1 cellular context compared by ENCODE assay signal in the genomic region with DNA sequence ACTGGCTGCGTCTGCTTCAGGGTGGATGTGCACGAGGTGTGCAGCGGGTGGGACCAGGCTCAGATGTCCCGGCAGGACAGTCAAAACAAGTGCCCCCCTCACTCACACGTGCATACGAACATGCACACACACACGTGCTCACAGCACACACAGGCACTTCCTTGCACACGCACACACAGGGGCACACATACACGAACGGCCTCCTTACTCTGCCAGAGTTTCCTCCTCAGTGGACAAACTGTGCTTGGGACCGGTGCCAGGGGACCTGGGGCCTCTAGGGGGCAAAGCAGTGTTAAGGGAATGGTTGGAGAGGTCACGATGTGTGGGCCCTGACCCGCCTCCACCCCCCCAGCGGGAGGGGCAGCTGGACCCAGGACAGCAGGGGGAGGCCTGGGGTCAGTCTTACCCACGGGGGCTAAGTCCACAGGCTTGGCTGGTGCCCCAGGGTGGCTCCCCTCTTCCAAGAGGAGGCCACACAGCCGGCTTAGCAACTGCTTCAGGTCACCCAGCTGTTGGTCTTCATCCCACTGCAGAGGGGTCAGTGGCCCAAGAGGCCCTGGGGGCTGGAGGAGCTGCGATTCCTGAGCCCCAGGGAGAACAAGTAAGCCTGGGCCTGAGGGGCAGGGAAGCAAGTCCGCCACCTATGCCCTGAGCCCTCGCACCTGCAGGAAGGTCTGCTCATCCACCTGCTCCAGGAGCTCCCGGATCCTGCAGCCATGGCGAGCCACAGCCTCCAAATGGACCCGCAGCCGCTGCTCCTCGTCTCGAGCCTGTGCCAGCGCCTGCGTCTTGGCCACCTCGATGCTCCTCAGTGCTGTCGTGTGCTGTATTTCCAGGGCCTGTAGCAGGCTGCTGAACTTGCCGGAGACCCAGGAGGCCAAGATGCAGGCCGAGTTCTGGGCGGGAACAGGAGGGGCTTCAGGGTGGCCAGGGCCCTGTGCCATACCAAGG.
TF ChIP-seq lines count a peak whose summit lies in the region.

No MANE protein-coding gene starts in this region.

TF ChIP-seq in HepG2, 621 proteins besides CTCF, POLR2A, EP300 and RAD21 (continued from another document and continues in another):
- TF ChIP-seq FOXK1 (CRISPR knock-in tag; IDR thresholded peaks at IDR 0.05; ENCODE audit: borderline replicate concordance, low read depth) (peak; percentile 27; the same call in 1 of the 2 replicates), RARG (CRISPR knock-in tag; IDR thresholded peaks at IDR 0.05; ENCODE audit: low read depth) (no peak), ZNF468 (CRISPR knock-in tag; IDR thresholded peaks at IDR 0.05) (no peak), ZBTB8A (CRISPR knock-in tag; IDR thresholded peaks at IDR 0.05; ENCODE audit: borderline replicate concordance, low read depth) (no peak), GZF1 (CRISPR knock-in tag; IDR thresholded peaks at IDR 0.05) (no peak), ZC3H4 (CRISPR knock-in tag; IDR thresholded peaks at IDR 0.05; ENCODE audit: borderline replicate concordance) (0 out of 2 replicates have a peak, but pooled peaks have one; percentile 15), TOPORS (CRISPR knock-in tag; IDR thresholded peaks at IDR 0.05) (peak; percentile 21; the same call in 1 of the 2 replicates), ETV6 (CRISPR knock-in tag; conservative IDR thresholded peaks at IDR 0.05) (no peak), ZNF567 (CRISPR knock-in tag; IDR thresholded peaks at IDR 0.05; ENCODE audit: borderline replicate concordance) (no peak), ZSCAN21 (CRISPR knock-in tag; IDR thresholded peaks at IDR 0.05; ENCODE audit: borderline replicate concordance) (no peak), ZNF296 (CRISPR knock-in tag; conservative IDR thresholded peaks at IDR 0.05) (no peak; the same call in 1 of the 2 replicates), ZNF430 (CRISPR knock-in tag; IDR thresholded peaks at IDR 0.05) (peak; percentile 78), ZNF282 (IDR thresholded peaks at IDR 0.05; ENCODE audit: partially characterized antibody) (no peak), PAX8 (CRISPR knock-in tag; IDR thresholded peaks at IDR 0.05; ENCODE audit: borderline replicate concordance) (no peak), PHF21A (CRISPR knock-in tag; IDR thresholded peaks at IDR 0.05) (peak; percentile 91), CCAR2 (optimal IDR thresholded peaks at IDR 0.05; ENCODE audit: low read depth, low read length) (no peak), XBP1 (CRISPR knock-in tag; IDR thresholded peaks at IDR 0.05) (no peak), ZBTB21 (CRISPR knock-in tag; IDR thresholded peaks at IDR 0.05) (no peak), MYNN (CRISPR knock-in tag; IDR thresholded peaks at IDR 0.05; ENCODE audit: low read depth) (no peak)
- TF ChIP-seq, protein P1, sequence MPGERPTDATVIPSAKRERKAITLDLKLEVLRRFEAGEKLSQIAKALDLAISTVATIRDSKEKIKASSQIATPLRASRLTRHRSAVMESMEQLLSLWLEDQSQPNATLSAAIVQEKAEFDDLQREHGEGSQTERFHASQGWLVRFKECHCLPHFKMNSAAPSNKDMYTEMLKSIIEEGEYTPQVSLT (CRISPR knock-in tag; IDR thresholded peaks at IDR 0.05; ENCODE audit: borderline replicate concordance, low read depth) = no peak; the same call in 1 of the 2 replicates
- TF ChIP-seq, protein P2, sequence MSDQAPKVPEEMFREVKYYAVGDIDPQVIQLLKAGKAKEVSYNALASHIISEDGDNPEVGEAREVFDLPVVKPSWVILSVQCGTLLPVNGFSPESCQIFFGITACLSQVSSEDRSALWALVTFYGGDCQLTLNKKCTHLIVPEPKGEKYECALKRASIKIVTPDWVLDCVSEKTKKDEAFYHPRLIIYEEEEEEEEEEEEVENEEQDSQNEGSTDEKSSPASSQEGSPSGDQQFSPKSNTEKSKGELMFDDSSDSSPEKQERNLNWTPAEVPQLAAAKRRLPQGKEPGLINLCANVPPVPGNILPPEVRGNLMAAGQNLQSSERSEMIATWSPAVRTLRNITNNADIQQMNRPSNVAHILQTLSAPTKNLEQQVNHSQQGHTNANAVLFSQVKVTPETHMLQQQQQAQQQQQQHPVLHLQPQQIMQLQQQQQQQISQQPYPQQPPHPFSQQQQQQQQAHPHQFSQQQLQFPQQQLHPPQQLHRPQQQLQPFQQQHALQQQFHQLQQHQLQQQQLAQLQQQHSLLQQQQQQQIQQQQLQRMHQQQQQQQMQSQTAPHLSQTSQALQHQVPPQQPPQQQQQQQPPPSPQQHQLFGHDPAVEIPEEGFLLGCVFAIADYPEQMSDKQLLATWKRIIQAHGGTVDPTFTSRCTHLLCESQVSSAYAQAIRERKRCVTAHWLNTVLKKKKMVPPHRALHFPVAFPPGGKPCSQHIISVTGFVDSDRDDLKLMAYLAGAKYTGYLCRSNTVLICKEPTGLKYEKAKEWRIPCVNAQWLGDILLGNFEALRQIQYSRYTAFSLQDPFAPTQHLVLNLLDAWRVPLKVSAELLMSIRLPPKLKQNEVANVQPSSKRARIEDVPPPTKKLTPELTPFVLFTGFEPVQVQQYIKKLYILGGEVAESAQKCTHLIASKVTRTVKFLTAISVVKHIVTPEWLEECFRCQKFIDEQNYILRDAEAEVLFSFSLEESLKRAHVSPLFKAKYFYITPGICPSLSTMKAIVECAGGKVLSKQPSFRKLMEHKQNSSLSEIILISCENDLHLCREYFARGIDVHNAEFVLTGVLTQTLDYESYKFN (CRISPR knock-in tag; conservative IDR thresholded peaks at IDR 0.05) = peak; percentile 92
- TF ChIP-seq, protein P3, sequence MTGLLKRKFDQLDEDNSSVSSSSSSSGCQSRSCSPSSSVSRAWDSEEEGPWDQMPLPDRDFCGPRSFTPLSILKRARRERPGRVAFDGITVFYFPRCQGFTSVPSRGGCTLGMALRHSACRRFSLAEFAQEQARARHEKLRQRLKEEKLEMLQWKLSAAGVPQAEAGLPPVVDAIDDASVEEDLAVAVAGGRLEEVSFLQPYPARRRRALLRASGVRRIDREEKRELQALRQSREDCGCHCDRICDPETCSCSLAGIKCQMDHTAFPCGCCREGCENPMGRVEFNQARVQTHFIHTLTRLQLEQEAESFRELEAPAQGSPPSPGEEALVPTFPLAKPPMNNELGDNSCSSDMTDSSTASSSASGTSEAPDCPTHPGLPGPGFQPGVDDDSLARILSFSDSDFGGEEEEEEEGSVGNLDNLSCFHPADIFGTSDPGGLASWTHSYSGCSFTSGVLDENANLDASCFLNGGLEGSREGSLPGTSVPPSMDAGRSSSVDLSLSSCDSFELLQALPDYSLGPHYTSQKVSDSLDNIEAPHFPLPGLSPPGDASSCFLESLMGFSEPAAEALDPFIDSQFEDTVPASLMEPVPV (CRISPR knock-in tag; IDR thresholded peaks at IDR 0.05) = 0 out of 2 replicates have a peak, but pooled peaks have one; percentile 27
- TF ChIP-seq, protein P4, sequence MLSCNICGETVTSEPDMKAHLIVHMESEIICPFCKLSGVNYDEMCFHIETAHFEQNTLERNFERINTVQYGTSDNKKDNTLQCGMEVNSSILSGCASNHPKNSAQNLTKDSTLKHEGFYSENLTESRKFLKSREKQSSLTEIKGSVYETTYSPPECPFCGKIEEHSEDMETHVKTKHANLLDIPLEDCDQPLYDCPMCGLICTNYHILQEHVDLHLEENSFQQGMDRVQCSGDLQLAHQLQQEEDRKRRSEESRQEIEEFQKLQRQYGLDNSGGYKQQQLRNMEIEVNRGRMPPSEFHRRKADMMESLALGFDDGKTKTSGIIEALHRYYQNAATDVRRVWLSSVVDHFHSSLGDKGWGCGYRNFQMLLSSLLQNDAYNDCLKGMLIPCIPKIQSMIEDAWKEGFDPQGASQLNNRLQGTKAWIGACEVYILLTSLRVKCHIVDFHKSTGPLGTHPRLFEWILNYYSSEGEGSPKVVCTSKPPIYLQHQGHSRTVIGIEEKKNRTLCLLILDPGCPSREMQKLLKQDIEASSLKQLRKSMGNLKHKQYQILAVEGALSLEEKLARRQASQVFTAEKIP (CRISPR knock-in tag; IDR thresholded peaks at IDR 0.05; ENCODE audit: borderline replicate concordance) = no peak
- TF ChIP-seq, protein P5, sequence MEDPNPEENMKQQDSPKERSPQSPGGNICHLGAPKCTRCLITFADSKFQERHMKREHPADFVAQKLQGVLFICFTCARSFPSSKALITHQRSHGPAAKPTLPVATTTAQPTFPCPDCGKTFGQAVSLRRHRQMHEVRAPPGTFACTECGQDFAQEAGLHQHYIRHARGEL (CRISPR knock-in tag; IDR thresholded peaks at IDR 0.05) = no peak
- TF ChIP-seq, protein P6, sequence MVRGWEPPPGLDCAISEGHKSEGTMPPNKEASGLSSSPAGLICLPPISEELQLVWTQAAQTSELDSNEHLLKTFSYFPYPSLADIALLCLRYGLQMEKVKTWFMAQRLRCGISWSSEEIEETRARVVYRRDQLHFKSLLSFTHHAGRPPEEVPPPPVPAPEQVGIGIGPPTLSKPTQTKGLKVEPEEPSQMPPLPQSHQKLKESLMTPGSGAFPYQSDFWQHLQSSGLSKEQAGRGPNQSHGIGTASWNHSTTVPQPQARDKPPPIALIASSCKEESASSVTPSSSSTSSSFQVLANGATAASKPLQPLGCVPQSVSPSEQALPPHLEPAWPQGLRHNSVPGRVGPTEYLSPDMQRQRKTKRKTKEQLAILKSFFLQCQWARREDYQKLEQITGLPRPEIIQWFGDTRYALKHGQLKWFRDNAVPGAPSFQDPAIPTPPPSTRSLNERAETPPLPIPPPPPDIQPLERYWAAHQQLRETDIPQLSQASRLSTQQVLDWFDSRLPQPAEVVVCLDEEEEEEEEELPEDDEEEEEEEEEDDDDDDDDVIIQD (CRISPR knock-in tag; IDR thresholded peaks at IDR 0.05; ENCODE audit: low read depth) = peak; percentile 30; the same call in 1 of the 2 replicates
- TF ChIP-seq, protein P7, sequence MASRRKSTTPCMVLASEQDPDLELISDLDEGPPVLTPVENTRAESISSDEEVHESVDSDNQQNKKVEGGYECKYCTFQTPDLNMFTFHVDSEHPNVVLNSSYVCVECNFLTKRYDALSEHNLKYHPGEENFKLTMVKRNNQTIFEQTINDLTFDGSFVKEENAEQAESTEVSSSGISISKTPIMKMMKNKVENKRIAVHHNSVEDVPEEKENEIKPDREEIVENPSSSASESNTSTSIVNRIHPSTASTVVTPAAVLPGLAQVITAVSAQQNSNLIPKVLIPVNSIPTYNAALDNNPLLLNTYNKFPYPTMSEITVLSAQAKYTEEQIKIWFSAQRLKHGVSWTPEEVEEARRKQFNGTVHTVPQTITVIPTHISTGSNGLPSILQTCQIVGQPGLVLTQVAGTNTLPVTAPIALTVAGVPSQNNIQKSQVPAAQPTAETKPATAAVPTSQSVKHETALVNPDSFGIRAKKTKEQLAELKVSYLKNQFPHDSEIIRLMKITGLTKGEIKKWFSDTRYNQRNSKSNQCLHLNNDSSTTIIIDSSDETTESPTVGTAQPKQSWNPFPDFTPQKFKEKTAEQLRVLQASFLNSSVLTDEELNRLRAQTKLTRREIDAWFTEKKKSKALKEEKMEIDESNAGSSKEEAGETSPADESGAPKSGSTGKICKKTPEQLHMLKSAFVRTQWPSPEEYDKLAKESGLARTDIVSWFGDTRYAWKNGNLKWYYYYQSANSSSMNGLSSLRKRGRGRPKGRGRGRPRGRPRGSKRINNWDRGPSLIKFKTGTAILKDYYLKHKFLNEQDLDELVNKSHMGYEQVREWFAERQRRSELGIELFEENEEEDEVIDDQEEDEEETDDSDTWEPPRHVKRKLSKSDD (CRISPR knock-in tag; IDR thresholded peaks at IDR 0.05; ENCODE audit: low read depth) = peak; percentile 23; the same call in 1 of the 2 replicates
- TF ChIP-seq, protein P8, sequence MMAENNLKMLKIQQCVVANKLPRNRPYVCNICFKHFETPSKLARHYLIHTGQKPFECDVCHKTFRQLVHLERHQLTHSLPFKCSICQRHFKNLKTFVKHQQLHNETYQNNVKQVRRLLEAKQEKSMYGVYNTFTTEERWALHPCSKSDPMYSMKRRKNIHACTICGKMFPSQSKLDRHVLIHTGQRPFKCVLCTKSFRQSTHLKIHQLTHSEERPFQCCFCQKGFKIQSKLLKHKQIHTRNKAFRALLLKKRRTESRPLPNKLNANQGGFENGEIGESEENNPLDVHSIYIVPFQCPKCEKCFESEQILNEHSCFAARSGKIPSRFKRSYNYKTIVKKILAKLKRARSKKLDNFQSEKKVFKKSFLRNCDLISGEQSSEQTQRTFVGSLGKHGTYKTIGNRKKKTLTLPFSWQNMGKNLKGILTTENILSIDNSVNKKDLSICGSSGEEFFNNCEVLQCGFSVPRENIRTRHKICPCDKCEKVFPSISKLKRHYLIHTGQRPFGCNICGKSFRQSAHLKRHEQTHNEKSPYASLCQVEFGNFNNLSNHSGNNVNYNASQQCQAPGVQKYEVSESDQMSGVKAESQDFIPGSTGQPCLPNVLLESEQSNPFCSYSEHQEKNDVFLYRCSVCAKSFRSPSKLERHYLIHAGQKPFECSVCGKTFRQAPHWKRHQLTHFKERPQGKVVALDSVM (CRISPR knock-in tag; IDR thresholded peaks at IDR 0.05) = no peak
- TF ChIP-seq, protein P9, sequence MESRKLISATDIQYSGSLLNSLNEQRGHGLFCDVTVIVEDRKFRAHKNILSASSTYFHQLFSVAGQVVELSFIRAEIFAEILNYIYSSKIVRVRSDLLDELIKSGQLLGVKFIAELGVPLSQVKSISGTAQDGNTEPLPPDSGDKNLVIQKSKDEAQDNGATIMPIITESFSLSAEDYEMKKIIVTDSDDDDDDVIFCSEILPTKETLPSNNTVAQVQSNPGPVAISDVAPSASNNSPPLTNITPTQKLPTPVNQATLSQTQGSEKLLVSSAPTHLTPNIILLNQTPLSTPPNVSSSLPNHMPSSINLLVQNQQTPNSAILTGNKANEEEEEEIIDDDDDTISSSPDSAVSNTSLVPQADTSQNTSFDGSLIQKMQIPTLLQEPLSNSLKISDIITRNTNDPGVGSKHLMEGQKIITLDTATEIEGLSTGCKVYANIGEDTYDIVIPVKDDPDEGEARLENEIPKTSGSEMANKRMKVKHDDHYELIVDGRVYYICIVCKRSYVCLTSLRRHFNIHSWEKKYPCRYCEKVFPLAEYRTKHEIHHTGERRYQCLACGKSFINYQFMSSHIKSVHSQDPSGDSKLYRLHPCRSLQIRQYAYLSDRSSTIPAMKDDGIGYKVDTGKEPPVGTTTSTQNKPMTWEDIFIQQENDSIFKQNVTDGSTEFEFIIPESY (CRISPR knock-in tag; IDR thresholded peaks at IDR 0.05) = 0 out of 2 replicates have a peak, but pooled peaks have one; percentile 10
- TF ChIP-seq, protein P10, sequence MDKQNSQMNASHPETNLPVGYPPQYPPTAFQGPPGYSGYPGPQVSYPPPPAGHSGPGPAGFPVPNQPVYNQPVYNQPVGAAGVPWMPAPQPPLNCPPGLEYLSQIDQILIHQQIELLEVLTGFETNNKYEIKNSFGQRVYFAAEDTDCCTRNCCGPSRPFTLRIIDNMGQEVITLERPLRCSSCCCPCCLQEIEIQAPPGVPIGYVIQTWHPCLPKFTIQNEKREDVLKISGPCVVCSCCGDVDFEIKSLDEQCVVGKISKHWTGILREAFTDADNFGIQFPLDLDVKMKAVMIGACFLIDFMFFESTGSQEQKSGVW (CRISPR knock-in tag; IDR thresholded peaks at IDR 0.05; ENCODE audit: borderline replicate concordance) = no peak
- TF ChIP-seq, protein P11, sequence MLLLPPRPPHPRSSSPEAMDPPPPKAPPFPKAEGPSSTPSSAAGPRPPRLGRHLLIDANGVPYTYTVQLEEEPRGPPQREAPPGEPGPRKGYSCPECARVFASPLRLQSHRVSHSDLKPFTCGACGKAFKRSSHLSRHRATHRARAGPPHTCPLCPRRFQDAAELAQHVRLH (CRISPR knock-in tag; IDR thresholded peaks at IDR 0.05; ENCODE audit: borderline replicate concordance, low read depth) = peak; percentile 50; the same call in 1 of the 2 replicates
- TF ChIP-seq, protein P12, sequence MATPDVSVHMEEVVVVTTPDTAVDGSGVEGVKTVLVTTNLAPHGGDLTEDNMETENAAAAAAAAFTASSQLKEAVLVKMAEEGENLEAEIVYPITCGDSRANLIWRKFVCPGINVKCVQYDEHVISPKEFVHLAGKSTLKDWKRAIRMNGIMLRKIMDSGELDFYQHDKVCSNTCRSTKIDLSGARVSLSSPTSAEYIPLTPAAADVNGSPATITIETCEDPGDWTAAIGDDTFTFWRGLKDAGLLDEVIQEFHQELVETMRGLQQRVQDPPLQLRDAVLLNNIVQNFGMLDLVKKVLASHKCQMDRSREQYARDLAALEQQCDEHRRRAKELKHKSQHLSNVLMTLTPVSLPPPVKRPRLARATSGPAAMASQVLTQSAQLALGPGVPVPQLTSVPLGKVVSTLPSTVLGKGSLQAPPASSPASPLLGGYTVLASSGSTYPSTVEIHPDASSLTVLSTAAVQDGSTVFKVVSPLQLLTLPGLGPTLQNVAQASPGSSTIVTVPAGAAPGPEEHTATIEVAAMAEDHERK (CRISPR knock-in tag; IDR thresholded peaks at IDR 0.05; ENCODE audit: low read depth) = no peak
